15 cellular contexts compared by ENCODE assay signal in genomic region chr14:61965030-61965745, GRCh38.
DNase-seq lines count a peak whose midpoint lies in the region; ATAC-seq and TF ChIP-seq lines count a peak whose summit lies in the region.
"Had no signal": no experiment of that assay in that cellular context is flagged by ENCODE, and none has a peak within 500 bp of the region (broad histone marks: within the 10 kb centered on the region; RNA-seq: fewer than 3 reads in every experiment).

No MANE protein-coding gene starts in this region.

- H3K4me1 ChIP-seq in RWPE2 (ENCODE audit: insufficient read depth, poor library complexity, severe bottlenecking), result peaks cover 21% of the 10 kb centered on the region
- no peaks in the 10 kb centered on the region for H3K4me1 ChIP-seq in upper lobe of right lung
- H3K4me1 ChIP-seq: right atrium auricular region had no signal

- intact Hi-C loops in upper lobe of right lung (cut with DNase I), result no loop called here

- ATAC-seq in RWPE2 (ENCODE audit: low read depth), result peak; percentile 96
- ATAC-seq in upper lobe of right lung, result peak; percentile 73
- ATAC-seq in HG03469 (IDR thresholded peaks at IDR 0.05; ENCODE audit: unreplicated experiment), result no peak

- no peak overlapping the region for H3K4me3 ChIP-seq in RWPE2 (ENCODE audit: severe bottlenecking)
- H3K4me3 ChIP-seq in fibroblast of pulmonary artery (replicated peaks; ENCODE audit: low read depth, low read length), result no peak overlapping the region
- H3K4me3 ChIP-seq in upper lobe of right lung, result no peak overlapping the region
- H3K4me3 ChIP-seq: right atrium auricular region had no signal

- TF ChIP-seq CTCF in RWPE2 (IDR thresholded peaks at IDR 0.05; ENCODE audit: poor library complexity, severe bottlenecking) (no peak), fibroblast of pulmonary artery (IDR thresholded peaks at IDR 0.05; ENCODE audit: low read length, missing control alignments) (no peak), upper lobe of right lung (IDR thresholded peaks at IDR 0.05) (no peak)

- DNase-seq in SIG-M5 treated with dmso at 0.1 percent for 504 hours (lab: John Stamatoyannopoulos, UW; ENCODE audit: unreplicated experiment) (peak; percentile 38), SIG-M5 (lab: John Stamatoyannopoulos, UW) (no peak), RWPE2 (ENCODE audit: low spot score) (no peak), fibroblast of pulmonary artery (ENCODE audit: low read depth) (peak; percentile 74), upper lobe of right lung (no peak), T1000 (lab: John Stamatoyannopoulos, UW) (no peak), SKM-1 treated with dmso at 0.1 percent for 144 hours (lab: John Stamatoyannopoulos, UW; ENCODE audit: unreplicated experiment) (no peak)
- DNase-seq: activated CD4-positive, alpha-beta memory T cell treated with anti-CD3 and anti-CD28 coated beads for 36 hours; activated naive CD4-positive, alpha-beta T cell; dermis blood vessel endothelial cell; NCI-H1417 treated with DMSO at 0.1 percent for 48 hours; T-helper 1 cell had no signal

- H3K9me3 ChIP-seq in RWPE2 (ENCODE audit: severe bottlenecking) (peaks cover 7% of the 10 kb centered on the region), upper lobe of right lung (no peaks in the 10 kb centered on the region)
- H3K9me3 ChIP-seq: right atrium auricular region had no signal

- H3K36me3 ChIP-seq in RWPE2 (ENCODE audit: low read depth) (no peaks in the 10 kb centered on the region), upper lobe of right lung (no peaks in the 10 kb centered on the region)
- H3K36me3 ChIP-seq: right atrium auricular region had no signal

- H3K27ac ChIP-seq in RWPE2 (ENCODE audit: poor library complexity, severe bottlenecking), result peak overlapping the region; percentile 88
- no peak overlapping the region for H3K27ac ChIP-seq in upper lobe of right lung
- H3K27ac ChIP-seq: HL-60, right atrium auricular region had no signal

- no peaks in the 10 kb centered on the region for H3K27me3 ChIP-seq in RWPE2 (ENCODE audit: insufficient read depth, poor library complexity, severe bottlenecking)
- H3K27me3 ChIP-seq in upper lobe of right lung, result no peaks in the 10 kb centered on the region
- H3K27me3 ChIP-seq: right atrium auricular region had no signal

Comparison
In these comparisons a context has a peak if more than half of its experiments do, and no peak if none do; other contexts are left out.
1. DNase-seq: peak in SIG-M5 treated with dmso at 0.1 percent for 504 hours (single experiment) and fibroblast of pulmonary artery (single experiment); none in SIG-M5 (single experiment), RWPE2 (single experiment), upper lobe of right lung (single experiment), T1000 (single experiment) and SKM-1 treated with dmso at 0.1 percent for 144 hours (single experiment).